Comparison of ENCODE assay signal across 9 cellular contexts in genomic region chr12:111408116-111408440, GRCh38. TPM values are rescaled to one million over a fixed set of nuclear protein-coding genes. Genes with fewer than 3 reads are reported as not detected.
A peak's percentile ranks its signal among the peaks of the same experiment; 100 is the strongest.
DNase-seq lines count a peak whose midpoint lies in the region; ATAC-seq and TF ChIP-seq lines count a peak whose summit lies in the region.
"Had no signal": no experiment of that assay in that cellular context is flagged by ENCODE, and none has a peak within 500 bp of the region (broad histone marks: within the 10 kb centered on the region; RNA-seq: fewer than 3 reads in every experiment).

No MANE protein-coding gene starts in this region.

- H3K4me1 Mint-ChIP-seq in activated T-cell treated with anti-CD3 and anti-CD28 coated beads, Interleukin-2, amount 50 U/mL, for 4 hours (ENCODE audit: low read depth) = peaks cover 80% of the 10 kb centered on the region
- H3K4me1 Mint-ChIP-seq in T-helper 17 cell = peaks cover 53% of the 10 kb centered on the region

- no peak for DNase-seq in activated T-cell treated with anti-CD3 and anti-CD28 coated beads, Interleukin-2, amount 50 U/mL, for 4 hours
- DNase-seq in activated T-cell treated with anti-CD3 and anti-CD28 coated beads for 4 hours = no peak
- no peak for DNase-seq in T-helper 17 cell
- no peak for DNase-seq in fibroblast of the aortic adventitia (ENCODE audit: low read depth)
- DNase-seq in C1 segment of cervical spinal cord (lab: John Stamatoyannopoulos, UW) = no peak
- DNase-seq in amygdala (lab: John Stamatoyannopoulos, UW) = no peak
- DNase-seq: COR-L47 had no signal

- TF ChIP-seq POLR2A in GM18505 (IDR thresholded peaks at IDR 0.05; ENCODE audit: borderline replicate concordance, extremely low read depth, insufficient read depth, insufficient read length) = no peak

- H3K4me1 ChIP-seq in subcutaneous abdominal adipose tissue (ENCODE audit: control insufficient read depth in 5 of 5, insufficient read depth in 5 of 5, low read length in 5 of 5) = peaks cover 20 to 94% (median 91%) of the 10 kb centered on the region in 5 donors

- H3K9ac ChIP-seq in subcutaneous abdominal adipose tissue (ENCODE audit: low read length in 5 of 5) = peak overlapping the region; percentile 8 to 95 (median 86)

- H3K4me3 ChIP-seq in fibroblast of the aortic adventitia (ENCODE audit: low read depth, low read length) = peak overlapping the region; percentile 91
- peak overlapping the region in 4 of 5 donors; percentile 59 to 96 (median 81) for H3K4me3 ChIP-seq in subcutaneous abdominal adipose tissue (ENCODE audit: low read depth in 1 of 5, low read length in 5 of 5)

- H3K27me3 ChIP-seq in subcutaneous abdominal adipose tissue (ENCODE audit: control insufficient read depth in 5 of 5, insufficient read depth in 4 of 5, low read length in 5 of 5) = no peaks in the 10 kb centered on the region

- H3K9me3 ChIP-seq in T-helper 17 cell (ENCODE audit: control insufficient read depth, low read length, poor library complexity, severe bottlenecking) (no peaks in the 10 kb centered on the region), subcutaneous abdominal adipose tissue (ENCODE audit: control insufficient read depth in 5 of 5, low read length in 5 of 5) (no peaks in the 10 kb centered on the region)

- no peaks in the 10 kb centered on the region for H3K36me3 ChIP-seq in subcutaneous abdominal adipose tissue (ENCODE audit: control insufficient read depth in 5 of 5, insufficient read depth in 5 of 5, low read length in 5 of 5)

- ATAC-seq in activated T-cell treated with anti-CD3 and anti-CD28 coated beads, Interleukin-2, amount 50 U/mL, for 4 hours = no peak
- ATAC-seq in T-helper 17 cell (no peak), GM18505 (IDR thresholded peaks at IDR 0.05; ENCODE audit: unreplicated experiment) (no peak)

- no peak for TF ChIP-seq CTCF in fibroblast of the aortic adventitia (IDR thresholded peaks at IDR 0.05; ENCODE audit: insufficient read depth, low read length)

- H3K27ac ChIP-seq in subcutaneous abdominal adipose tissue (ENCODE audit: low read depth, low read length) = peak overlapping the region; percentile 92

- H3K4me3 Mint-ChIP-seq in activated T-cell treated with anti-CD3 and anti-CD28 coated beads, Interleukin-2, amount 50 U/mL, for 4 hours = peak overlapping the region; percentile 89
- peak overlapping the region; percentile 94 for H3K4me3 Mint-ChIP-seq in T-helper 17 cell

- H3K27ac Mint-ChIP-seq in T-helper 17 cell = peak overlapping the region; percentile 97

- no peaks in the 10 kb centered on the region for H3K27me3 Mint-ChIP-seq in activated T-cell treated with anti-CD3 and anti-CD28 coated beads, Interleukin-2, amount 50 U/mL, for 4 hours (ENCODE audit: low read depth)
- H3K27me3 Mint-ChIP-seq in T-helper 17 cell = no peaks in the 10 kb centered on the region

- peaks cover 8% of the 10 kb centered on the region for H3K36me3 Mint-ChIP-seq in activated T-cell treated with anti-CD3 and anti-CD28 coated beads, Interleukin-2, amount 50 U/mL, for 4 hours (ENCODE audit: insufficient read depth)
- H3K36me3 Mint-ChIP-seq in T-helper 17 cell (ENCODE audit: low read depth) = peaks cover 2% of the 10 kb centered on the region

- H3K9me3 Mint-ChIP-seq in activated T-cell treated with anti-CD3 and anti-CD28 coated beads, Interleukin-2, amount 50 U/mL, for 4 hours = no peaks in the 10 kb centered on the region

RNA-seq across cellular contexts. Expression of gene SH2B3, which starts 2.4 kb away (rescaled TPM):
- 10 to 100 TPM; 32.7 to 37.8 (median 35.9) TPM for total RNA-seq in activated T-cell treated with anti-CD3 and anti-CD28 coated beads, Interleukin-2, amount 50 U/mL, for 4 hours
- total RNA-seq in T-helper 17 cell (10 to 100 TPM; 38.7 to 39.3 TPM), fibroblast of the aortic adventitia (ENCODE audit: low replicate concordance) (20.2 and 27.8 TPM in 2 replicates)

RNA-seq across cellular contexts. Expression of gene PHETA1, which starts 39.2 kb away (rescaled TPM):
- 1 to 10 TPM; 1.3 to 3.3 (median 1.8) TPM for total RNA-seq in activated T-cell treated with anti-CD3 and anti-CD28 coated beads, Interleukin-2, amount 50 U/mL, for 4 hours
- total RNA-seq in T-helper 17 cell (1 to 10 TPM; 2.1 to 2.5 TPM), fibroblast of the aortic adventitia (ENCODE audit: low replicate concordance) (7.3 and 16.2 TPM in 2 replicates)
